In genomic region chr14:22852940-22853767, GRCh38 we compare ENCODE assay signal across 8 cellular contexts. TPM values are rescaled to one million over a fixed set of nuclear protein-coding genes. Genes with fewer than 3 reads are reported as not detected.
A peak's percentile ranks its signal among the peaks of the same experiment; 100 is the strongest.
DNase-seq lines count a peak whose midpoint lies in the region; ATAC-seq and TF ChIP-seq lines count a peak whose summit lies in the region.

No MANE protein-coding gene starts in this region.

- H3K36me3 Mint-ChIP-seq in neural progenitor cell: no peaks in the 10 kb centered on the region
- H3K36me3 Mint-ChIP-seq in stimulated activated naive CD8-positive, alpha-beta T cell treated with anti-CD3 and anti-CD28 coated beads, Interleukin-15, Interleukin-2, amounts not matched to agents 100 ng/mL and 50 ng/mL, for 24 hours (ENCODE audit: low read depth): peaks cover 4% of the 10 kb centered on the region

- peaks cover 3% of the 10 kb centered on the region for H3F3A ChIP-seq in neural progenitor cell (ENCODE audit: low read depth)

- peaks cover 2% of the 10 kb centered on the region for H3K27me3 Mint-ChIP-seq in neural progenitor cell (ENCODE audit: insufficient read depth, low read depth)
- peaks cover 18% of the 10 kb centered on the region for H3K27me3 Mint-ChIP-seq in stimulated activated naive CD8-positive, alpha-beta T cell treated with anti-CD3 and anti-CD28 coated beads, Interleukin-15, Interleukin-2, amounts not matched to agents 100 ng/mL and 50 ng/mL, for 24 hours

- no peaks in the 10 kb centered on the region for H3K9me3 ChIP-seq in neural progenitor cell (ENCODE audit: low read depth)

- H3K27me3 ChIP-seq in neural progenitor cell: no peaks in the 10 kb centered on the region

- no peak overlapping the region for H3K27ac ChIP-seq in neural progenitor cell

- peak overlapping the region; percentile 99 for H2AFZ ChIP-seq in neural progenitor cell (replicated peaks)

- H3K9ac ChIP-seq in neural progenitor cell: no peak overlapping the region

- ATAC-seq in GM21515 (IDR thresholded peaks at IDR 0.05; ENCODE audit: unreplicated experiment): peak; percentile 75

- no peaks in the 10 kb centered on the region for H3K36me3 ChIP-seq in neural progenitor cell

- TF ChIP-seq CTCF in foreskin fibroblast (IDR thresholded peaks at IDR 0.05; ENCODE audit: low read depth, low read length) (peak; percentile 92), neural progenitor cell (IDR thresholded peaks at IDR 0.05) (peak; percentile 85)

- DNase-seq in COR-L47 (lab: John Stamatoyannopoulos, UW) (peak; percentile 65), LHCN-M2 (ENCODE audit: low read depth) (peak; percentile 87), SHP77 treated with DMSO at 0.1 percent for 48 hours (lab: John Stamatoyannopoulos, UW) (peak; percentile 39), activated gamma-delta T cell (lab: John Stamatoyannopoulos, UW) (peak; percentile 24), foreskin fibroblast (peak; percentile 80 to 94), neural progenitor cell (ENCODE audit: low spot score) (peak; percentile 87)

- H3K27ac Mint-ChIP-seq in neural progenitor cell: peak overlapping the region; percentile 42
- peak overlapping the region; percentile 40 for H3K27ac Mint-ChIP-seq in stimulated activated naive CD8-positive, alpha-beta T cell treated with anti-CD3 and anti-CD28 coated beads, Interleukin-15, Interleukin-2, amounts not matched to agents 100 ng/mL and 50 ng/mL, for 24 hours

- peaks cover 12% of the 10 kb centered on the region for H3K4me1 ChIP-seq in neural progenitor cell

- no peaks in the 10 kb centered on the region for H3K9me3 Mint-ChIP-seq in neural progenitor cell
- no peaks in the 10 kb centered on the region for H3K9me3 Mint-ChIP-seq in stimulated activated naive CD8-positive, alpha-beta T cell treated with anti-CD3 and anti-CD28 coated beads, Interleukin-15, Interleukin-2, amounts not matched to agents 100 ng/mL and 50 ng/mL, for 24 hours

- no peaks in the 10 kb centered on the region for H4K20me1 ChIP-seq in neural progenitor cell (ENCODE audit: low read depth)

- H3K4me3 Mint-ChIP-seq in neural progenitor cell: peak overlapping the region; percentile 67
- peak overlapping the region; percentile 77 for H3K4me3 Mint-ChIP-seq in stimulated activated naive CD8-positive, alpha-beta T cell treated with anti-CD3 and anti-CD28 coated beads, Interleukin-15, Interleukin-2, amounts not matched to agents 100 ng/mL and 50 ng/mL, for 24 hours

- H3K4me3 ChIP-seq in foreskin fibroblast (ENCODE audit: low read depth in 1 of 2, low read length in 2 of 2) (peak overlapping the region; percentile 51 to 55), neural progenitor cell (peak overlapping the region; percentile 52)

- peak overlapping the region; percentile 91 for H3K4me2 ChIP-seq in neural progenitor cell

- H3K4me1 Mint-ChIP-seq in neural progenitor cell: peaks cover 16% of the 10 kb centered on the region
- H3K4me1 Mint-ChIP-seq in stimulated activated naive CD8-positive, alpha-beta T cell treated with anti-CD3 and anti-CD28 coated beads, Interleukin-15, Interleukin-2, amounts not matched to agents 100 ng/mL and 50 ng/mL, for 24 hours (ENCODE audit: low read depth): peaks cover 28% of the 10 kb centered on the region

- H3K79me2 ChIP-seq in neural progenitor cell (ENCODE audit: low read depth): no peaks in the 10 kb centered on the region

RNA-seq across cellular contexts. Expression of gene MMP14, which starts 16.8 kb away (rescaled TPM):
- total RNA-seq in LHCN-M2 (2014; rRNA removed) (292 and 331 TPM in 2 replicates), neural progenitor cell (ENCODE audit: low replicate concordance) (15.1 and 25.2 TPM in 2 replicates)
- polyA plus RNA-seq in LHCN-M2 (2012): 172 TPM

RNA-seq across cellular contexts. Expression of gene LRP10, which starts 18.4 kb away (rescaled TPM):
- total RNA-seq in LHCN-M2 (2014; rRNA removed): 86.0 and 86.5 TPM in 2 replicates
- 127 TPM for polyA plus RNA-seq in LHCN-M2 (2012)
- 0.92 and 4.2 TPM in 2 replicates for total RNA-seq in neural progenitor cell (ENCODE audit: low replicate concordance)

RNA-seq across cellular contexts. Expression of gene MRPL52, which starts 23.5 kb away (rescaled TPM):
- total RNA-seq in LHCN-M2 (2014; rRNA removed): 104 and 188 TPM in 2 replicates
- polyA plus RNA-seq in LHCN-M2 (2012): 193 TPM
- total RNA-seq in neural progenitor cell (ENCODE audit: low replicate concordance): 28.1 and 71.5 TPM in 2 replicates

RNA-seq across cellular contexts. Expression of gene REM2, which starts 29.9 kb away (rescaled TPM):
- total RNA-seq in LHCN-M2 (2014; rRNA removed) (0.06 and 0.13 TPM in 2 replicates), neural progenitor cell (ENCODE audit: low replicate concordance) (1.7 and 3.3 TPM in 2 replicates)
- 0.17 TPM for polyA plus RNA-seq in LHCN-M2 (2012)

RNA-seq across cellular contexts. Expression of gene SLC7A7, which starts 37.9 kb away (rescaled TPM):
- total RNA-seq in LHCN-M2 (2014; rRNA removed): 4.2 and 4.6 TPM in 2 replicates
- polyA plus RNA-seq in LHCN-M2 (2012): 2.2 TPM
- 2.8 and 5.6 TPM in 2 replicates for total RNA-seq in neural progenitor cell (ENCODE audit: low replicate concordance)

Comparison
In these comparisons a context has a peak if more than half of its experiments do, and no peak if none do; other contexts are left out.
1. DNase-seq: peak in every context shown above with its lines; median percentile 87 in LHCN-M2; 87 in foreskin fibroblast; 87 in neural progenitor cell; 65 in COR-L47; 39 in SHP77 treated with DMSO at 0.1 percent for 48 hours; 24 in activated gamma-delta T cell.
2. RNA of gene MMP14, which starts 16.8 kb away (total RNA-seq): 292 to 331 TPM in LHCN-M2; 15.1 to 25.2 TPM in neural progenitor cell; every median in the first group is over 10 times any median in the second.
3. RNA of gene LRP10, which starts 18.4 kb away (total RNA-seq): 86.0 to 86.5 TPM in LHCN-M2; 0.92 to 4.2 TPM in neural progenitor cell; every median in the first group is over 10 times any median in the second.